In the genomic region with DNA sequence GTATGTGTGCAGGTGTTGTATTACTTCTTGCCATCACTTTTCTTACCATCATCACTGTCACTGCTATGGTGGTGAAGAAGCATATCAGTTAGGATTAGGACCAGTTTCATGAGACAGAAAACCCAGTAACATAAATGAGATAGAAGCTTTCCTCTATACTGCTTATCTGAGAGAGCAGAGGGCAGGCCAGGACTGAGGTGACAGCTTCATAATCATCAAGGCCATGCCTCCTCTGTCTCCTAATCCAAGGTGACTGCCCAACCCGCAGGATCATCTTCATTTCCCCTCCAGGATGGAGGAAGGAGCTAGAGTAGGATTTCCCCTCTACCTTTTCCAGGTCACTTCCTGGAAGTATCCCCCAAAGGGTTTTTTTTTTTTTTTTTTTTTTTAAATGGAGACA, we compare ENCODE assay signal across 26 cellular contexts. TPM values are rescaled to one million over a fixed set of nuclear protein-coding genes. Genes with fewer than 3 reads are reported as not detected.
DNase-seq lines count a peak whose midpoint lies in the region; ATAC-seq and TF ChIP-seq lines count a peak whose summit lies in the region.
"Had no signal": no experiment of that assay in that cellular context is flagged by ENCODE, and none has a peak within 500 bp of the region (broad histone marks: within the 10 kb centered on the region; RNA-seq: fewer than 3 reads in every experiment).

No MANE protein-coding gene starts in this region.

- H3K4me2 ChIP-seq in OCI-LY7 (ENCODE audit: low read length), result no peak overlapping the region

- DNase-seq in activated naive CD4-positive, alpha-beta T cell treated with anti-CD3 and anti-CD28 coated beads for 36 hours, result no peak
- DNase-seq in activated naive CD4-positive, alpha-beta T cell treated with anti-CD3 and anti-CD28 coated beads, Interleukin-2, amount 10 ng/mL, durations not matched to agents 7 days and 5 days, result no peak
- no peak for DNase-seq in OCI-LY7 (ENCODE audit: low spot score)
- no peak for DNase-seq in activated naive CD8-positive, alpha-beta T cell treated with anti-CD3 and anti-CD28 coated beads, Interleukin-2, amount 50 U/mL, for 24 hours
- no peak for DNase-seq in spleen
- no peak for DNase-seq in AG08396 (ENCODE audit: low spot score)
- DNase-seq in mucosa of gallbladder (ENCODE audit: low spot score), result no peak
- DNase-seq: activated CD8-positive, alpha-beta memory T cell treated with anti-CD3 and anti-CD28 coated beads for 24 hours; activated T-cell treated with anti-CD3 and anti-CD28 coated beads, Interleukin-2, amount 50 U/mL, for 48 hours; dorsolateral prefrontal cortex; NCI-H1092 treated with DMSO at 0.1 percent for 48 hours; NCI-H1930; NCI-H2227 treated with DMSO at 0.1 percent for 48 hours; NCI-H748 treated with DMSO at 0.1 percent for 48 hours; occipital lobe; SK-N-SH; small intestine; stimulated activated CD4-positive, alpha-beta T cell treated with anti-CD3 and anti-CD28 coated beads, Interleukin-2, amount 100 ng/mL, for 48 hours; testis; uterus had no signal

- no peak overlapping the region for H3K4me3 ChIP-seq in OCI-LY7 (ENCODE audit: low read depth, low read length, poor library complexity, severe bottlenecking)
- H3K4me3 ChIP-seq in spleen, result no peak overlapping the region
- H3K4me3 ChIP-seq: dorsolateral prefrontal cortex, testis, uterus had no signal

- H3K4me1 ChIP-seq in OCI-LY7 (ENCODE audit: insufficient read depth, low read length, poor library complexity, severe bottlenecking) (peaks cover 29% of the 10 kb centered on the region), spleen (peaks cover 43 to 100% (median 69%) of the 10 kb centered on the region in 6 donors)
- H3K4me1 ChIP-seq: uterus had no signal

- H3K36me3 Mint-ChIP-seq in activated naive CD4-positive, alpha-beta T cell treated with anti-CD3 and anti-CD28 coated beads for 36 hours (ENCODE audit: low read depth), result peaks cover 29% of the 10 kb centered on the region
- H3K36me3 Mint-ChIP-seq in activated naive CD4-positive, alpha-beta T cell treated with anti-CD3 and anti-CD28 coated beads, Interleukin-2, amount 10 ng/mL, durations not matched to agents 7 days and 5 days, result peaks cover 50% of the 10 kb centered on the region
- peaks cover 40% of the 10 kb centered on the region for H3K36me3 Mint-ChIP-seq in activated naive CD8-positive, alpha-beta T cell treated with anti-CD3 and anti-CD28 coated beads, Interleukin-2, amount 50 U/mL, for 24 hours (ENCODE audit: low read depth)

- no peaks in the 10 kb centered on the region for H3K27me3 Mint-ChIP-seq in activated naive CD4-positive, alpha-beta T cell treated with anti-CD3 and anti-CD28 coated beads for 36 hours (ENCODE audit: low read depth)
- no peaks in the 10 kb centered on the region for H3K27me3 Mint-ChIP-seq in activated naive CD4-positive, alpha-beta T cell treated with anti-CD3 and anti-CD28 coated beads, Interleukin-2, amount 10 ng/mL, durations not matched to agents 7 days and 5 days
- H3K27me3 Mint-ChIP-seq in activated naive CD8-positive, alpha-beta T cell treated with anti-CD3 and anti-CD28 coated beads, Interleukin-2, amount 50 U/mL, for 24 hours, result no peaks in the 10 kb centered on the region
- H3K27me3 Mint-ChIP-seq: stimulated activated memory B cell treated with anti-CD40 and anti-IgM and Interleukin-4, amounts not matched to agents 10 μg/mL and 1 μg/mL and 100 μg/mL, for 72 hours had no signal

- POLR2A ChIA-PET in OCI-LY7 (lab: Charles Lee), result interaction anchor here (0.6 to 1.0 kb wide), 7 partner anchors 8 to 81 kb away, joined by 3 to 6 read pairs (median 4); no protein-coding TSS in a partner anchor

- H3K27ac Mint-ChIP-seq in activated naive CD4-positive, alpha-beta T cell treated with anti-CD3 and anti-CD28 coated beads for 36 hours, result peak overlapping the region; percentile 84
- H3K27ac Mint-ChIP-seq in activated naive CD4-positive, alpha-beta T cell treated with anti-CD3 and anti-CD28 coated beads, Interleukin-2, amount 10 ng/mL, durations not matched to agents 7 days and 5 days, result no peak overlapping the region
- H3K27ac Mint-ChIP-seq in activated naive CD8-positive, alpha-beta T cell treated with anti-CD3 and anti-CD28 coated beads, Interleukin-2, amount 50 U/mL, for 24 hours, result peak overlapping the region; percentile 70
- H3K27ac Mint-ChIP-seq: stimulated activated memory B cell treated with anti-CD40 and anti-IgM and Interleukin-4, amounts not matched to agents 10 μg/mL and 1 μg/mL and 100 μg/mL, for 72 hours; T-helper 2 cell treated with Interferon-gamma antibody and Interleukin-4, amounts not matched to agents 5 μg/mL and 100 μg/mL, for 36 hours; WTC11 had no signal

- ATAC-seq in activated naive CD8-positive, alpha-beta T cell treated with anti-CD3 and anti-CD28 coated beads, Interleukin-2, amount 50 U/mL, for 24 hours, result no peak
- ATAC-seq in GM21528 (IDR thresholded peaks at IDR 0.05; ENCODE audit: low FRiP score, unreplicated experiment), result no peak
- ATAC-seq: HCT116; stimulated activated memory B cell treated with anti-CD40 and anti-IgM and Interleukin-4, amounts not matched to agents 10 μg/mL and 1 μg/mL and 100 μg/mL, for 72 hours; WTC11 had no signal

- no peaks in the 10 kb centered on the region for H3K9me3 ChIP-seq in OCI-LY7 (ENCODE audit: low read length)
- no peaks in the 10 kb centered on the region for H3K9me3 ChIP-seq in spleen
- H3K9me3 ChIP-seq: SK-N-SH, testis, uterus had no signal

- no peak overlapping the region for H2AFZ ChIP-seq in OCI-LY7 (ENCODE audit: low read length)

- TF ChIP-seq CTCF in OCI-LY7 (conservative IDR thresholded peaks at IDR 0.05; ENCODE audit: low read length) (no peak), spleen (IDR thresholded peaks at IDR 0.05 in 8 of 11, conservative IDR thresholded peaks at IDR 0.05 in 3 of 11) (no peak)

- H3K79me2 ChIP-seq in OCI-LY7 (ENCODE audit: insufficient read depth, low read depth, low read length), result peaks cover 100% of the 10 kb centered on the region

- H3K27ac ChIP-seq in OCI-LY7 (ENCODE audit: low read depth, low read length, poor library complexity, severe bottlenecking), result peak overlapping the region; percentile 18
- H3K27ac ChIP-seq in spleen, result peak overlapping the region in 5 of 8 donors; percentile 3 to 47 (median 26)
- H3K27ac ChIP-seq: dorsolateral prefrontal cortex, HL-60, testis, uterus had no signal

- H3K36me3 ChIP-seq in OCI-LY7 (ENCODE audit: insufficient read depth, low read length) (peaks cover 96% of the 10 kb centered on the region), spleen (peaks cover 0 to 43% (median 3%) of the 10 kb centered on the region in 6 donors)
- H3K36me3 ChIP-seq: uterus had no signal

- intact Hi-C loops in activated naive CD4-positive, alpha-beta T cell treated with anti-CD3 and anti-CD28 coated beads for 36 hours (cut with micrococcal nuclease), result no loop called here
- intact Hi-C loops in OCI-LY7 (cut with micrococcal nuclease; ENCODE audit: unreplicated experiment), result no loop called here
- intact Hi-C loops in spleen (cut with DNase I; ENCODE audit: low total_unique reads), result no loop called here

- TF ChIP-seq POLR2A in spleen (IDR thresholded peaks at IDR 0.05), result no peak

- no peak overlapping the region for H3K4me3 Mint-ChIP-seq in activated naive CD4-positive, alpha-beta T cell treated with anti-CD3 and anti-CD28 coated beads for 36 hours
- no peak overlapping the region for H3K4me3 Mint-ChIP-seq in activated naive CD4-positive, alpha-beta T cell treated with anti-CD3 and anti-CD28 coated beads, Interleukin-2, amount 10 ng/mL, durations not matched to agents 7 days and 5 days
- no peak overlapping the region for H3K4me3 Mint-ChIP-seq in activated naive CD8-positive, alpha-beta T cell treated with anti-CD3 and anti-CD28 coated beads, Interleukin-2, amount 50 U/mL, for 24 hours
- H3K4me3 Mint-ChIP-seq: stimulated activated memory B cell treated with anti-CD40 and anti-IgM and Interleukin-4, amounts not matched to agents 10 μg/mL and 1 μg/mL and 100 μg/mL, for 72 hours; T-helper 2 cell treated with Interferon-gamma antibody and Interleukin-4, amounts not matched to agents 5 μg/mL and 100 μg/mL, for 36 hours; WTC11 had no signal

- CTCF ChIA-PET in activated naive CD4-positive, alpha-beta T cell treated with anti-CD3 and anti-CD28 coated beads for 36 hours (lab: Charles Lee), result interaction anchor here (0.6 to 1.2 kb wide), 7 partner anchors 16 to 155 kb away, joined by 3 to 6 read pairs (median 3); no protein-coding TSS in a partner anchor
- CTCF ChIA-PET in activated naive CD4-positive, alpha-beta T cell treated with anti-CD3 and anti-CD28 coated beads, Interleukin-2, amount 10 ng/mL, durations not matched to agents 7 days and 5 days (lab: Charles Lee), result interaction anchor here (1.1 kb wide), 2 partner anchors 13 to 18 kb away, joined by 3 to 6 read pairs; no protein-coding TSS in a partner anchor
- CTCF ChIA-PET in OCI-LY7 (lab: Charles Lee; ENCODE audit: unreplicated experiment), result no interaction called here

- no TSS peak for BruUV-seq in OCI-LY7 (replicated peaks; lab: Mats Ljungman, UMichigan)

- H3K27me3 ChIP-seq in spleen (replicated peaks in 1 of 7), result no peaks in the 10 kb centered on the region
- H3K27me3 ChIP-seq: dorsolateral prefrontal cortex, testis, uterus had no signal

- H4K20me1 ChIP-seq in OCI-LY7 (ENCODE audit: insufficient read depth, low read length), result peaks cover 50% of the 10 kb centered on the region

- peaks cover 84% of the 10 kb centered on the region for H3K4me1 Mint-ChIP-seq in activated naive CD4-positive, alpha-beta T cell treated with anti-CD3 and anti-CD28 coated beads for 36 hours (ENCODE audit: low read depth)
- H3K4me1 Mint-ChIP-seq in activated naive CD4-positive, alpha-beta T cell treated with anti-CD3 and anti-CD28 coated beads, Interleukin-2, amount 10 ng/mL, durations not matched to agents 7 days and 5 days, result peaks cover 73% of the 10 kb centered on the region
- peaks cover 95% of the 10 kb centered on the region for H3K4me1 Mint-ChIP-seq in activated naive CD8-positive, alpha-beta T cell treated with anti-CD3 and anti-CD28 coated beads, Interleukin-2, amount 50 U/mL, for 24 hours

- H3K9me2 ChIP-seq in OCI-LY7 (ENCODE audit: insufficient read depth, low read length), result no peaks in the 10 kb centered on the region
- H3K9me2 ChIP-seq: SK-N-SH had no signal

- 77 to 100% (median 89%) methylated on average over 1 of the region's 1 CpG for WGBS in spleen, 5 donors

- no peaks in the 10 kb centered on the region for H3K9me3 Mint-ChIP-seq in activated naive CD4-positive, alpha-beta T cell treated with anti-CD3 and anti-CD28 coated beads for 36 hours
- H3K9me3 Mint-ChIP-seq in activated naive CD4-positive, alpha-beta T cell treated with anti-CD3 and anti-CD28 coated beads, Interleukin-2, amount 10 ng/mL, durations not matched to agents 7 days and 5 days, result no peaks in the 10 kb centered on the region
- H3K9me3 Mint-ChIP-seq in activated naive CD8-positive, alpha-beta T cell treated with anti-CD3 and anti-CD28 coated beads, Interleukin-2, amount 50 U/mL, for 24 hours, result no peaks in the 10 kb centered on the region
- H3K9me3 Mint-ChIP-seq: stimulated activated memory B cell treated with anti-CD40 and anti-IgM and Interleukin-4, amounts not matched to agents 10 μg/mL and 1 μg/mL and 100 μg/mL, for 72 hours; T-helper 2 cell treated with Interferon-gamma antibody and Interleukin-4, amounts not matched to agents 5 μg/mL and 100 μg/mL, for 36 hours; WTC11 had no signal

RNA-seq across cellular contexts. Expression of gene TMEM131L, which starts 35.4 kb away (rescaled TPM):
- total RNA-seq in activated naive CD4-positive, alpha-beta T cell treated with anti-CD3 and anti-CD28 coated beads for 36 hours, result 10 to 100 TPM; 37.6 to 41.6 TPM
- total RNA-seq in OCI-LY7 (2014; rRNA removed; shearing (Covaris generic)), result 98.7 and 148 TPM in 2 replicates
- total RNA-seq in OCI-LY7 (2022) (133 and 169 TPM in 2 replicates), spleen (100 to 1,000 TPM in 1 of 7 donors, 10 to 100 TPM in 6; 73.5 to 105 (median 83.1) TPM), mucosa of gallbladder (11.7 TPM)
- polyA plus RNA-seq in spleen, result 10 to 100 TPM; 20.9 to 23.1 (median 21.5) TPM
